1 cellular context compared by ENCODE assay signal in the genomic region with DNA sequence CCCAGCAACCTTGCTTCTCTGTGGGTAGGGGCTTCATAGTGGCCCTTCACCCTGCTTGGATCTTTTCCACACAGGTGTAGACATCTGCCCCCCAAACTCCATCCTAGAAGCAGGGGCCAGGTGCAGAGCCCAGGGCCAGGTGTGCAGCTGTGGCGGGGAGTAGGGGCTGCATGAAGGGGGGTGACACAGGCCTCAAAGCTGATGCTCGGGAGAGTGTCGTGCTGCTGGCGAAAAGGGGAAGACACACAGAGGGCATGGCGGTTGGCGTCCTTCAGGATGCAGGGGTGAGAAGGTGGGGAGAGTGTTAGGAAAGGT.
TF ChIP-seq lines count a peak whose summit lies in the region.

No MANE protein-coding gene starts in this region.

TF ChIP-seq in HCT116, 20 proteins besides CTCF, POLR2A, EP300 and RAD21:
- no peak for TF ChIP-seq CBX3 (IDR thresholded peaks at IDR 0.05; ENCODE audit: low read depth)
- TF ChIP-seq JUND (IDR thresholded peaks at IDR 0.05) = no peak
